Comparison of ENCODE assay signal across 14 cellular contexts in genomic region chr17:46013502-46014165, GRCh38.
DNase-seq lines count a peak whose midpoint lies in the region.
"Had no signal": no experiment of that assay in that cellular context is flagged by ENCODE, and none has a peak within 500 bp of the region (broad histone marks: within the 10 kb centered on the region; RNA-seq: fewer than 3 reads in every experiment).

No MANE protein-coding gene starts in this region.

- no peak for DNase-seq in activated T-cell treated with anti-CD3 and anti-CD28 coated beads, Interleukin-2, amount 50 U/mL, for 24 hours
- DNase-seq in activated T-cell treated with anti-CD3 and anti-CD28 coated beads for 4 hours (no peak), astrocyte of the hippocampus (ENCODE audit: low read depth, low spot score) (peak; percentile 29), inferior parietal cortex (ENCODE audit: extremely low spot score) (peak; percentile 38), DMS153 treated with DMSO at 0.1 percent for 48 hours (lab: John Stamatoyannopoulos, UW; ENCODE audit: unreplicated experiment) (no peak), cerebellar nuclear complex (lab: John Stamatoyannopoulos, UW) (no peak), iPS-NIHi7 (ENCODE audit: extremely low spot score) (no peak), NK-92 (lab: John Stamatoyannopoulos, UW; ENCODE audit: unreplicated experiment) (no peak)
- DNase-seq: DMS53, NCI-H526, Right ventricle myocardium superior had no signal

- no peaks in the 10 kb centered on the region for H3K27me3 Mint-ChIP-seq in activated T-cell treated with anti-CD3 and anti-CD28 coated beads, Interleukin-2, amount 50 U/mL, for 24 hours
- H3K27me3 Mint-ChIP-seq: natural killer cell treated with Interleukin-12 subunit alpha and Interleukin-12 subunit beta and Interleukin-15 and Interleukin-18, amount 100 ng/mL, for 72 hours had no signal

- peak overlapping the region; percentile 8 for H3K27ac Mint-ChIP-seq in activated T-cell treated with anti-CD3 and anti-CD28 coated beads, Interleukin-2, amount 50 U/mL, for 24 hours
- H3K27ac Mint-ChIP-seq: dendritic cell treated with granulocyte-macrophage colony-stimulating factor and Interleukin-4, amounts not matched to agents 40 ng/mL and 50 ng/mL, for 4 days; natural killer cell treated with Interleukin-12 subunit alpha and Interleukin-12 subunit beta and Interleukin-15 and Interleukin-18, amount 100 ng/mL, for 72 hours had no signal

- no peak overlapping the region for H3K4me3 Mint-ChIP-seq in activated T-cell treated with anti-CD3 and anti-CD28 coated beads, Interleukin-2, amount 50 U/mL, for 24 hours
- H3K4me3 Mint-ChIP-seq: dendritic cell treated with granulocyte-macrophage colony-stimulating factor and Interleukin-4, amounts not matched to agents 40 ng/mL and 50 ng/mL, for 4 days; natural killer cell treated with Interleukin-12 subunit alpha and Interleukin-12 subunit beta and Interleukin-15 and Interleukin-18, amount 100 ng/mL, for 72 hours had no signal

- peaks cover 4% of the 10 kb centered on the region for H3K4me1 Mint-ChIP-seq in activated T-cell treated with anti-CD3 and anti-CD28 coated beads, Interleukin-2, amount 50 U/mL, for 24 hours (ENCODE audit: low read depth)

- no peaks in the 10 kb centered on the region for H3K36me3 Mint-ChIP-seq in activated T-cell treated with anti-CD3 and anti-CD28 coated beads, Interleukin-2, amount 50 U/mL, for 24 hours (ENCODE audit: low read depth)
- H3K36me3 Mint-ChIP-seq: natural killer cell treated with Interleukin-12 subunit alpha and Interleukin-12 subunit beta and Interleukin-15 and Interleukin-18, amount 100 ng/mL, for 72 hours had no signal

- H3K9me3 Mint-ChIP-seq in activated T-cell treated with anti-CD3 and anti-CD28 coated beads, Interleukin-2, amount 50 U/mL, for 24 hours: no peaks in the 10 kb centered on the region
- H3K9me3 Mint-ChIP-seq: activated naive CD4-positive, alpha-beta T cell treated with anti-CD3 and anti-CD28 coated beads, Interleukin-2, amount 50 U/mL, for 72 hours; dendritic cell treated with granulocyte-macrophage colony-stimulating factor and Interleukin-4, amounts not matched to agents 40 ng/mL and 50 ng/mL, for 4 days; natural killer cell treated with Interleukin-12 subunit alpha and Interleukin-12 subunit beta and Interleukin-15 and Interleukin-18, amount 100 ng/mL, for 72 hours had no signal

Comparison
In these comparisons a context has a peak if more than half of its experiments do, and no peak if none do; other contexts are left out.
1. DNase-seq: peak in astrocyte of the hippocampus (single experiment) and inferior parietal cortex (single experiment); none in activated T-cell treated with anti-CD3 and anti-CD28 coated beads, Interleukin-2, amount 50 U/mL, for 24 hours (single experiment), activated T-cell treated with anti-CD3 and anti-CD28 coated beads for 4 hours (single experiment), DMS153 treated with DMSO at 0.1 percent for 48 hours (single experiment), cerebellar nuclear complex (0 of 2), iPS-NIHi7 (single experiment) and NK-92 (single experiment).